11 cellular contexts compared by ENCODE assay signal in the genomic region with DNA sequence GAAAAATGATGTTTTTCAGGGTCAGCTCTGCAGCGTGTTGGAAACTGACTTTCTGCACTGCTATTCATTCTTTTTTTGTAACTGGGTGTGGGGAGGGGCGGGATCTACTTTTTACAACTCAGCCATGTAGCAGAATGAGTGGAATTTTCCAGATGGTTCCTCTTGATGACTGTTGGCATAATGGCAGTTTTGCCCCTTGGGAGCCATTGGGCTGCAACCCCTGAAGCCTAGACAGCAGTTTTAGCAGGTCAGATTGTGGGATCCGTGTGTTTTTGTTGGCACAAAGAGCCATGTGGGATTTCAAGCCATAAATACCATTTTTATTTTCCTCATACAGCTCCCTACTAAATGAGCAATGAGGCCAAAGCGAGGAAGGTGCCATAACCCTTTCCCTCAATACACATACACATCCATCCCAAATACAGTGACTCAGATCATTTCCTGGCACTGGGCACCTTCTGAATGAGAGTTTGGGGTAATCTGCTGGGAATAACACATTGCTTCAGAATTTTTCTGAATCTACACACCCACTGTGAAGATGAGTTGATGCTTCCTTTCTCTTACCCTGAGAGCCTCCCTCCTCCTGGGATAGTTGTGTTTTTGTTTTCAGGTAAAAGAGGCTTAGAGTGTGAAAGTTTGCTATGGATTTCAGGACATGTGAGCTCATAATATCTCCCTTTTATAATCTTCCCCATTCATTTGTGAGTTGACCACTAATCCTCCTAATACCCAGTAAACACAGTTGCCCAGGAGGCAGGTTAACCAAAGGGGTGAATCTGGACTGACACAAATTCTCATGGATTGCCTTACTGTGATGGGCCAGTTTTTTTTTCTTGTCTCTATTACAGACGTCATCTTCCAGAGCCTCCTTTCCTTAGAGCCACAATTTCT. TPM values are rescaled to one million over a fixed set of nuclear protein-coding genes. Genes with fewer than 3 reads are reported as not detected.
DNase-seq lines count a peak whose midpoint lies in the region; ATAC-seq and TF ChIP-seq lines count a peak whose summit lies in the region.
"Had no signal": no experiment of that assay in that cellular context is flagged by ENCODE, and none has a peak within 500 bp of the region (broad histone marks: within the 10 kb centered on the region; RNA-seq: fewer than 3 reads in every experiment).

No MANE protein-coding gene starts in this region.

- H3K9me3 Mint-ChIP-seq in activated CD4-positive, alpha-beta memory T cell treated with anti-CD3 and anti-CD28 coated beads for 36 hours: no peaks in the 10 kb centered on the region

- no peaks in the 10 kb centered on the region for H4K20me1 ChIP-seq in BLaER1

- no peak overlapping the region for H3K27ac Mint-ChIP-seq in activated CD4-positive, alpha-beta memory T cell treated with anti-CD3 and anti-CD28 coated beads for 36 hours

- no peak overlapping the region for H3K4me3 Mint-ChIP-seq in activated CD4-positive, alpha-beta memory T cell treated with anti-CD3 and anti-CD28 coated beads for 36 hours

- in situ Hi-C loops in Panc1 (cut with HindIII; ENCODE audit: low pct_unique_long_range_greater_than_20kb, low sequenced_read_pairs): no loop called here

- H3K4me3 ChIP-seq in BLaER1 (no peak overlapping the region), Panc1 (ENCODE audit: low read depth in 2 of 2, low read length in 2 of 2) (peak overlapping the region in 1 of 2 experiments; percentile 19; a peak in 1 of 4 replicates)

- H3K36me3 Mint-ChIP-seq in activated CD4-positive, alpha-beta memory T cell treated with anti-CD3 and anti-CD28 coated beads for 36 hours: peaks cover 34% of the 10 kb centered on the region

- peaks cover 40% of the 10 kb centered on the region for H3K4me1 Mint-ChIP-seq in activated CD4-positive, alpha-beta memory T cell treated with anti-CD3 and anti-CD28 coated beads for 36 hours (ENCODE audit: low read depth)

- peak; percentile 73 for ATAC-seq in Panc1
- ATAC-seq in omental fat pad (ENCODE audit: low FRiP score): peak; percentile 91
- no peak for ATAC-seq in HG03135 (IDR thresholded peaks at IDR 0.05; ENCODE audit: unreplicated experiment)

- no peak for TF ChIP-seq CTCF in Panc1 (IDR thresholded peaks at IDR 0.05)
- TF ChIP-seq CTCF in omental fat pad (IDR thresholded peaks at IDR 0.05): no peak
- TF ChIP-seq CTCF in GM10248 (IDR thresholded peaks at IDR 0.05; ENCODE audit: control extremely low read depth, extremely low read depth, low read depth, missing control alignments): no peak

- intact Hi-C loops in Panc1 (cut with micrococcal nuclease; ENCODE audit: unreplicated experiment): no loop called here
- intact Hi-C loops in activated CD4-positive, alpha-beta memory T cell treated with anti-CD3 and anti-CD28 coated beads for 36 hours (cut with micrococcal nuclease): no loop called here

- no peaks in the 10 kb centered on the region for H3K27me3 Mint-ChIP-seq in activated CD4-positive, alpha-beta memory T cell treated with anti-CD3 and anti-CD28 coated beads for 36 hours

- peak overlapping the region; percentile 63 for H3K4me2 ChIP-seq in BLaER1

- POLR2A ChIA-PET in Panc1 (lab: Charles Lee) (interaction anchor here (0.6 to 2.1 kb wide), 9 partner anchors 12 to 1881 kb away, joined by 3 to 11 read pairs (median 3); a partner anchor contains a TSS), GM10248 (lab: Yijun Ruan, JAX) (no interaction called here)
- POLR2A ChIA-PET in activated CD4-positive, alpha-beta memory T cell treated with anti-CD3 and anti-CD28 coated beads for 36 hours (lab: Charles Lee): no interaction called here

- H3K9me3 ChIP-seq in BLaER1 (no peaks in the 10 kb centered on the region), Panc1 (ENCODE audit: control insufficient read depth, insufficient read depth, low read depth, low read length) (no peaks in the 10 kb centered on the region)

- no TSS peak for BruUV-seq in Panc1 (replicated peaks; lab: Mats Ljungman, UMichigan)

- CTCF ChIA-PET in Panc1 (lab: Charles Lee) (interaction anchor here (1.1 kb wide), 1 partner anchor 478 kb away, joined by 4 read pairs; no protein-coding TSS in a partner anchor), GM10248 (lab: Yijun Ruan, JAX) (interaction anchor here (0.9 to 11.9 kb wide), 5 partner anchors 9 to 46 kb away, joined by 3 to 134 read pairs (median 4); no protein-coding TSS in a partner anchor)
- CTCF ChIA-PET in activated CD4-positive, alpha-beta memory T cell treated with anti-CD3 and anti-CD28 coated beads for 36 hours (lab: Charles Lee): interaction anchor here (2.2 to 30.4 kb wide), 4 partner anchors 13 to 47 kb away, joined by 11 to 587 read pairs (median 18); no protein-coding TSS in a partner anchor

- H3K36me3 ChIP-seq in BLaER1 (peaks cover 20% of the 10 kb centered on the region), Panc1 (ENCODE audit: control insufficient read depth, insufficient read depth, low read length) (peaks cover 32% of the 10 kb centered on the region)

- H3K4me1 ChIP-seq in BLaER1: peaks cover 45% of the 10 kb centered on the region
- peaks cover 97% of the 10 kb centered on the region for H3K4me1 ChIP-seq in Panc1 (ENCODE audit: control insufficient read depth, insufficient read depth, low read length)

- DNase-seq in Panc1 (ENCODE audit: low read depth, low spot score) (no peak), fibroblast of peridontal ligament (ENCODE audit: extremely low read depth) (peak; percentile 98), omental fat pad (ENCODE audit: low spot score) (no peak), GM10248 (ENCODE audit: extremely low spot score) (no peak)
- no peak for DNase-seq in activated CD4-positive, alpha-beta memory T cell treated with anti-CD3 and anti-CD28 coated beads for 36 hours
- DNase-seq in stimulated activated CD4-positive, alpha-beta T cell treated with anti-CD3 and anti-CD28 coated beads, Interleukin-4, amount 100 ng/mL, for 4 hours: no peak
- DNase-seq: NCI-H1694, occipital lobe, T-helper 1 cell had no signal

- H3K27me3 ChIP-seq in BLaER1: no peaks in the 10 kb centered on the region
- H3K27me3 ChIP-seq in Panc1 (ENCODE audit: control insufficient read depth, insufficient read depth, low read length): no peaks in the 10 kb centered on the region

- no peak overlapping the region for H3K27ac ChIP-seq in BLaER1
- H3K27ac ChIP-seq in Panc1 (ENCODE audit: low read length): peak overlapping the region; percentile 99

- H3K9ac ChIP-seq in BLaER1: no peak overlapping the region

RNA-seq across cellular contexts. Expression of a gene that starts 13.1 kb away (rescaled TPM):
- total RNA-seq in Panc1 (2021; ENCODE audit: unreplicated experiment) (1,621 TPM), omental fat pad (100 to 1,000 TPM; 127 to 351 (median 161) TPM)
- polyA plus RNA-seq in Panc1 (2012; ENCODE audit: insufficient read length): 1,294 TPM
- total RNA-seq in activated CD4-positive, alpha-beta memory T cell treated with anti-CD3 and anti-CD28 coated beads for 36 hours: 100 to 1,000 TPM; 257 to 270 TPM

RNA-seq across cellular contexts. Expression of a gene that starts 56.3 kb away (rescaled TPM):
- 474 TPM for total RNA-seq in Panc1 (2021; ENCODE audit: unreplicated experiment)
- 692 TPM for polyA plus RNA-seq in Panc1 (2012; ENCODE audit: insufficient read length)
- 100 to 1,000 TPM; 211 to 389 (median 295) TPM for total RNA-seq in omental fat pad
- total RNA-seq in activated CD4-positive, alpha-beta memory T cell treated with anti-CD3 and anti-CD28 coated beads for 36 hours: 100 to 1,000 TPM; 460 to 477 TPM
